In genomic region chr4:154559931-154560801, GRCh38 we compare ENCODE assay signal across 1 cellular context.
TF ChIP-seq lines count a peak whose summit lies in the region.

No MANE protein-coding gene starts in this region.

TF ChIP-seq in HepG2, 621 proteins besides CTCF, POLR2A, EP300 and RAD21 (continued from another document and continues in another):
- TF ChIP-seq ZNF318 (CRISPR knock-in tag; IDR thresholded peaks at IDR 0.05) (no peak), CHCHD3 (CRISPR knock-in tag; IDR thresholded peaks at IDR 0.05) (no peak), HMGXB4 (CRISPR knock-in tag; IDR thresholded peaks at IDR 0.05; ENCODE audit: borderline replicate concordance in 1 of 2, low read depth in 1 of 2) (0 out of 4 replicates have a peak, but pooled peaks of 1 of the 2 experiments have one; percentile 47), MLX (CRISPR knock-in tag; IDR thresholded peaks at IDR 0.05) (peak; percentile 60; the same call in 1 of the 2 replicates), PHB2 (IDR thresholded peaks at IDR 0.05; ENCODE audit: partially characterized antibody) (no peak), ZNF724P (CRISPR knock-in tag; IDR thresholded peaks at IDR 0.05; ENCODE audit: borderline replicate concordance) (no peak), ZSCAN20 (CRISPR knock-in tag; IDR thresholded peaks at IDR 0.05; ENCODE audit: borderline replicate concordance) (no peak), FOXK1 (CRISPR knock-in tag; IDR thresholded peaks at IDR 0.05; ENCODE audit: borderline replicate concordance, low read depth) (peak; percentile 95), TFE3 (CRISPR knock-in tag; IDR thresholded peaks at IDR 0.05) (peak; percentile 76), ZNF674 (CRISPR knock-in tag; IDR thresholded peaks at IDR 0.05; ENCODE audit: low read depth) (no peak), ZFY (CRISPR knock-in tag; IDR thresholded peaks at IDR 0.05) (no peak), SP5 (CRISPR knock-in tag; IDR thresholded peaks at IDR 0.05; ENCODE audit: borderline replicate concordance, low read depth) (peak; percentile 78), HIVEP1 (CRISPR knock-in tag; IDR thresholded peaks at IDR 0.05) (no peak), RBFOX2 (IDR thresholded peaks at IDR 0.05; ENCODE audit: low read depth, low read length) (peak; percentile 41), PRDM15 (CRISPR knock-in tag; IDR thresholded peaks at IDR 0.05) (0 out of 2 replicates have a peak, but pooled peaks have one; percentile 39), SMAD9 (CRISPR knock-in tag; IDR thresholded peaks at IDR 0.05) (no peak), ZHX2 (IDR thresholded peaks at IDR 0.05; ENCODE audit: low read depth) (no peak), ZHX2 (CRISPR knock-in tag; IDR thresholded peaks at IDR 0.05; ENCODE audit: borderline replicate concordance) (0 out of 2 replicates have a peak, but pooled peaks have one; percentile 38), NR2C2 (CRISPR knock-in tag; IDR thresholded peaks at IDR 0.05; ENCODE audit: borderline replicate concordance) (no peak; the same call in 1 of the 2 replicates), ZNF691 (CRISPR knock-in tag; IDR thresholded peaks at IDR 0.05; ENCODE audit: borderline replicate concordance, low read depth) (no peak), IRF9 (CRISPR knock-in tag; IDR thresholded peaks at IDR 0.05; ENCODE audit: borderline replicate concordance) (no peak), ZNF430 (CRISPR knock-in tag; IDR thresholded peaks at IDR 0.05) (0 out of 2 replicates have a peak, but pooled peaks have one; percentile 33), MAX (IDR thresholded peaks at IDR 0.05) (peak; percentile 70), ZNF337 (CRISPR knock-in tag; IDR thresholded peaks at IDR 0.05; ENCODE audit: borderline replicate concordance, low read depth) (no peak), ZNF615 (CRISPR knock-in tag; IDR thresholded peaks at IDR 0.05; ENCODE audit: borderline replicate concordance) (no peak), ISX (CRISPR knock-in tag; conservative IDR thresholded peaks at IDR 0.05) (no peak), MAFK (conservative IDR thresholded peaks at IDR 0.05 in 1 of 2, IDR thresholded peaks at IDR 0.05 in 1 of 2; ENCODE audit: low read length in 2 of 2) (no peak), ZNF616 (CRISPR knock-in tag; IDR thresholded peaks at IDR 0.05; ENCODE audit: low read depth) (no peak), ZFP41 (CRISPR knock-in tag; IDR thresholded peaks at IDR 0.05; ENCODE audit: borderline replicate concordance) (no peak)
